In genomic region chr14:71202881-71203280, GRCh38 we compare ENCODE assay signal across 25 cellular contexts.
"Had no signal": no experiment of that assay in that cellular context is flagged by ENCODE, and none has a peak within 500 bp of the region (broad histone marks: within the 10 kb centered on the region; RNA-seq: fewer than 3 reads in every experiment).

No MANE protein-coding gene starts in this region.

- H3K36me3 ChIP-seq: adrenal gland, esophagus squamous epithelium, gastroesophageal sphincter, left lung, upper lobe of right lung had no signal

- H3K27ac ChIP-seq: adrenal gland, esophagus squamous epithelium, gastroesophageal sphincter, left lung, skin epidermis, upper lobe of right lung, VCaP had no signal

- H3K9me3 ChIP-seq: adrenal gland, esophagus squamous epithelium, gastroesophageal sphincter, left lung, SK-N-SH, upper lobe of right lung had no signal

- H3K27ac Mint-ChIP-seq: activated CD8-positive, alpha-beta memory T cell treated with anti-CD3 and anti-CD28 coated beads, Interleukin-2, amount 10 ng/mL, durations not matched to agents 7 days and 5 days; brain; naive thymus-derived CD4-positive, alpha-beta T cell had no signal

- H3K9me3 Mint-ChIP-seq: activated T-cell treated with anti-CD3 and anti-CD28 coated beads, Interleukin-2, amount 50 U/mL, for 4 hours had no signal

- H3K9ac ChIP-seq: SK-N-SH had no signal

- FAIRE-seq: endothelial cell of umbilical vein, islet of Langerhans had no signal

- H3K4me3 ChIP-seq: adrenal gland, esophagus squamous epithelium, gastroesophageal sphincter, left lung, skin epidermis, upper lobe of right lung had no signal

- H3K4me1 ChIP-seq: adrenal gland, left lung, upper lobe of right lung had no signal

- H3K36me3 Mint-ChIP-seq: brain had no signal

- DNase-seq: activated CD4-positive, alpha-beta T cell treated with anti-CD3 and anti-CD28 coated beads for 1 hour; activated CD4-positive, alpha-beta T cell treated with anti-CD3 and anti-CD28 coated beads, Interleukin-2, amount 50 U/mL, for 48 hours; activated CD8-positive, alpha-beta memory T cell treated with anti-CD3 and anti-CD28 coated beads, Interleukin-2, amount 10 ng/mL, durations not matched to agents 7 days and 5 days; activated effector memory CD4-positive, alpha-beta T cell treated with Interleukin-2 at 50 U/mL for 16 hours; activated naive CD4-positive, alpha-beta T cell treated with anti-CD3 and anti-CD28 coated beads, Interleukin-2, amount 50 U/mL, for 16 hours; activated T-cell treated with anti-CD3 and anti-CD28 coated beads, Interleukin-2, amount 50 U/mL, for 4 hours; adrenal gland; effector CD8-positive, alpha-beta T cell; esophagus squamous epithelium; left lung; mammary epithelial cell; naive thymus-derived CD4-positive, alpha-beta T cell; nucleus accumbens; SK-N-SH; stimulated activated CD4-positive, alpha-beta T cell treated with anti-CD3 and anti-CD28 coated beads, Interleukin-4, amount 100 ng/mL, for 4 hours; stimulated activated CD8-positive, alpha-beta memory T cell treated with anti-CD3 and anti-CD28 coated beads, Interleukin-4, amount 100 ng/mL, for 48 hours; stimulated activated naive CD4-positive, alpha-beta T cell treated with Interleukin-2 at 50 U/mL for 16 hours; T-helper 1 cell; upper lobe of right lung had no signal

- H3K4me2 ChIP-seq: SK-N-SH had no signal

- ATAC-seq: activated CD8-positive, alpha-beta memory T cell treated with anti-CD3 and anti-CD28 coated beads, Interleukin-2, amount 10 ng/mL, durations not matched to agents 7 days and 5 days; activated T-cell treated with anti-CD3 and anti-CD28 coated beads, Interleukin-2, amount 50 U/mL, for 4 hours; gastroesophageal sphincter; left lung; naive thymus-derived CD4-positive, alpha-beta T cell; upper lobe of right lung had no signal

- H3K4me3 Mint-ChIP-seq: activated CD8-positive, alpha-beta memory T cell treated with anti-CD3 and anti-CD28 coated beads, Interleukin-2, amount 10 ng/mL, durations not matched to agents 7 days and 5 days; activated T-cell treated with anti-CD3 and anti-CD28 coated beads, Interleukin-2, amount 50 U/mL, for 4 hours; brain; naive thymus-derived CD4-positive, alpha-beta T cell had no signal

- H3K27me3 ChIP-seq: adrenal gland, esophagus squamous epithelium, gastroesophageal sphincter, left lung, upper lobe of right lung had no signal

- H3K4me1 Mint-ChIP-seq: activated CD8-positive, alpha-beta memory T cell treated with anti-CD3 and anti-CD28 coated beads, Interleukin-2, amount 10 ng/mL, durations not matched to agents 7 days and 5 days had no signal
